ENCODE assay signal across 33 cellular contexts in genomic region chr6:88031550-88031949, GRCh38. TPM values are rescaled to one million over a fixed set of nuclear protein-coding genes. Genes with fewer than 3 reads are reported as not detected.
"Had no signal": no experiment of that assay in that cellular context is flagged by ENCODE, and none has a peak within 500 bp of the region (broad histone marks: within the 10 kb centered on the region; RNA-seq: fewer than 3 reads in every experiment).

No MANE protein-coding gene starts in this region.

- FAIRE-seq: endothelial cell of umbilical vein had no signal

- H3K4me1 ChIP-seq: esophagus squamous epithelium, heart left ventricle, parathyroid adenoma, upper lobe of right lung had no signal

- H3K79me2 ChIP-seq: parathyroid adenoma had no signal

- H3K4me3 ChIP-seq: esophagus squamous epithelium, heart left ventricle, mucosa of descending colon, upper lobe of right lung had no signal

- H2AFZ ChIP-seq: parathyroid adenoma had no signal

- H3K9ac ChIP-seq: parathyroid adenoma had no signal

- DNase-seq: activated CD4-positive, alpha-beta T cell treated with anti-CD3 and anti-CD28 coated beads, Interleukin-2, amount 10 ng/mL, durations not matched to agents 7 days and 5 days; activated CD4-positive, CD25-positive, alpha-beta regulatory T cell treated with anti-CD3 and anti-CD28 coated beads, Interleukin-2, amount 50 U/mL, for 72 hours; activated CD8-positive, alpha-beta memory T cell treated with anti-CD3 and anti-CD28 coated beads, Interleukin-2, amount 10 ng/mL, durations not matched to agents 7 days and 5 days; activated CD8-positive, alpha-beta T cell treated with anti-CD3 and anti-CD28 coated beads for 36 hours; activated gamma-delta T cell; activated naive CD4-positive, alpha-beta T cell treated with anti-CD3 and anti-CD28 coated beads, Interleukin-2, amount 50 U/mL, for 16 hours; activated naive CD8-positive, alpha-beta T cell treated with anti-CD3 and anti-CD28 coated beads, Interleukin-2, amount 50 U/mL, for 24 hours; activated T-cell treated with anti-CD3 and anti-CD28 coated beads for 4 hours; brain microvascular endothelial cell; caudate nucleus; effector memory CD4-positive, alpha-beta T cell; esophagus squamous epithelium; heart left ventricle; islet precursor cell; left colon; mesenchymal stem cell; mucosa of descending colon; nucleus accumbens; right cardiac atrium; stimulated activated CD4-positive, alpha-beta T cell treated with anti-CD3 and anti-CD28 coated beads, Interleukin-12 subunit alpha, Interleukin-12 subunit beta, amount 100 ng/mL, for 4 hours; stimulated activated CD4-positive, alpha-beta T cell treated with anti-CD3 and anti-CD28 coated beads, Interleukin-4, amount 100 ng/mL, for 4 hours; stimulated activated naive CD8-positive, alpha-beta T cell treated with anti-CD3 and anti-CD28 coated beads, Interleukin-15, Interleukin-2, amounts not matched to agents 100 U/mL and 50 U/mL, for 24 hours; upper lobe of right lung had no signal

- H3K36me3 ChIP-seq: brain microvascular endothelial cell, esophagus squamous epithelium, heart left ventricle, upper lobe of right lung had no signal

- ATAC-seq: activated CD8-positive, alpha-beta memory T cell treated with anti-CD3 and anti-CD28 coated beads, Interleukin-2, amount 10 ng/mL, durations not matched to agents 7 days and 5 days; activated CD8-positive, alpha-beta T cell treated with anti-CD3 and anti-CD28 coated beads for 36 hours; activated naive CD8-positive, alpha-beta T cell treated with anti-CD3 and anti-CD28 coated beads, Interleukin-2, amount 50 U/mL, for 24 hours; heart left ventricle; left colon; mucosa of descending colon; right cardiac atrium; stimulated activated naive CD8-positive, alpha-beta T cell treated with anti-CD3 and anti-CD28 coated beads, Interleukin-15, Interleukin-2, amounts not matched to agents 100 U/mL and 50 U/mL, for 24 hours; upper lobe of right lung had no signal

- H3K27ac ChIP-seq: brain microvascular endothelial cell, esophagus squamous epithelium, heart left ventricle, parathyroid adenoma, upper lobe of right lung, VCaP had no signal

- H3K27me3 ChIP-seq: brain microvascular endothelial cell, esophagus squamous epithelium, upper lobe of right lung had no signal

RNA-seq across cellular contexts. Expression of gene SPACA1, which starts 16.1 kb away (rescaled TPM):
- total RNA-seq: activated CD4-positive, alpha-beta T cell treated with anti-CD3 and anti-CD28 coated beads, Interleukin-2, amount 10 ng/mL, durations not matched to agents 7 days and 5 days; activated CD8-positive, alpha-beta memory T cell treated with anti-CD3 and anti-CD28 coated beads, Interleukin-2, amount 10 ng/mL, durations not matched to agents 7 days and 5 days; activated CD8-positive, alpha-beta T cell treated with anti-CD3 and anti-CD28 coated beads for 36 hours; activated T-helper 1 cell treated with anti-CD3 and anti-CD28 coated beads, Interleukin-12 subunit alpha, Interleukin-12 subunit beta, Interleukin-2, Interleukin-4 antibody, amounts not matched to agents 30 ng/mL and 10 ng/mL and 1 ng/mL, durations not matched to agents 14 hours and 24 hours and 36 hours; dermis microvascular lymphatic vessel endothelial cell; endothelial cell of umbilical vein; esophagus squamous epithelium; heart left ventricle; left colon; lower leg skin; mucosa of descending colon; pulmonary artery endothelial cell; right cardiac atrium; skeletal muscle tissue; subcutaneous adipose tissue; upper lobe of right lung had no signal
- polyA plus RNA-seq: endothelial cell of umbilical vein, heart left ventricle, neural cell, right cardiac atrium had no signal
